Comparison of ENCODE assay signal across 22 cellular contexts in genomic region chr2:3185256-3185655, GRCh38.
"Had no signal": no experiment of that assay in that cellular context is flagged by ENCODE, and none has a peak within 500 bp of the region (broad histone marks: within the 10 kb centered on the region; RNA-seq: fewer than 3 reads in every experiment).

No MANE protein-coding gene starts in this region.

- H3K9me3 Mint-ChIP-seq: effector memory CD8-positive, alpha-beta T cell; stimulated activated effector memory CD8-positive, alpha-beta T cell treated with anti-CD3 and anti-CD28 coated beads, Interleukin-12 subunit alpha, Interleukin-12 subunit beta, amount 100 ng/mL, for 72 hours had no signal

- H3K27ac ChIP-seq: neutrophil, parathyroid adenoma, stomach, thyroid gland, vagina had no signal

- DNase-seq: cortex of kidney; effector memory CD8-positive, alpha-beta T cell; left ventricle myocardium superior; mesenchymal stem cell; mucosa of descending colon; naive B cell; nephron progenitor cell; stimulated activated CD4-positive, alpha-beta T cell treated with anti-CD3 and anti-CD28 coated beads, Interleukin-2, amount 100 ng/mL, for 24 hours; stimulated activated CD4-positive, alpha-beta T cell treated with anti-CD3 and anti-CD28 coated beads, Interleukin-4, amount 100 ng/mL, for 24 hours; stimulated activated naive CD4-positive, alpha-beta T cell treated with Interleukin-2 at 50 U/mL for 16 hours; stomach; thyroid gland; trophoblast cell had no signal

- H3K4me3 Mint-ChIP-seq: effector memory CD8-positive, alpha-beta T cell; mesothelial cell of epicardium; naive B cell; nephron progenitor cell; stimulated activated effector memory CD8-positive, alpha-beta T cell treated with anti-CD3 and anti-CD28 coated beads, Interleukin-12 subunit alpha, Interleukin-12 subunit beta, amount 100 ng/mL, for 72 hours had no signal

- H3K36me3 ChIP-seq: neutrophil, vagina had no signal

- H3K4me1 ChIP-seq: parathyroid adenoma, stomach, thyroid gland, vagina had no signal

- H3K9me3 ChIP-seq: mucosa of descending colon, neutrophil, stomach, thyroid gland, vagina had no signal

- H3K27me3 Mint-ChIP-seq: effector memory CD8-positive, alpha-beta T cell; naive B cell; progenitor cell of endocrine pancreas had no signal

- H3K27ac Mint-ChIP-seq: effector memory CD8-positive, alpha-beta T cell; mesothelial cell of epicardium; nephron progenitor cell; progenitor cell of endocrine pancreas; stimulated activated effector memory CD8-positive, alpha-beta T cell treated with anti-CD3 and anti-CD28 coated beads, Interleukin-12 subunit alpha, Interleukin-12 subunit beta, amount 100 ng/mL, for 72 hours had no signal

- H3K27me3 ChIP-seq: neutrophil, stomach, thyroid gland, vagina had no signal

- H3K4me1 Mint-ChIP-seq: mesothelial cell of epicardium, nephron progenitor cell had no signal

- H3K4me3 ChIP-seq: lung, mucosa of descending colon, smooth muscle cell, stomach, thyroid gland, vagina had no signal

- ATAC-seq: effector memory CD8-positive, alpha-beta T cell; left ventricle myocardium superior; mucosa of descending colon; sciatic nerve; stimulated activated effector memory CD8-positive, alpha-beta T cell treated with anti-CD3 and anti-CD28 coated beads, Interleukin-12 subunit alpha, Interleukin-12 subunit beta, amount 100 ng/mL, for 72 hours had no signal
